In the genomic region with DNA sequence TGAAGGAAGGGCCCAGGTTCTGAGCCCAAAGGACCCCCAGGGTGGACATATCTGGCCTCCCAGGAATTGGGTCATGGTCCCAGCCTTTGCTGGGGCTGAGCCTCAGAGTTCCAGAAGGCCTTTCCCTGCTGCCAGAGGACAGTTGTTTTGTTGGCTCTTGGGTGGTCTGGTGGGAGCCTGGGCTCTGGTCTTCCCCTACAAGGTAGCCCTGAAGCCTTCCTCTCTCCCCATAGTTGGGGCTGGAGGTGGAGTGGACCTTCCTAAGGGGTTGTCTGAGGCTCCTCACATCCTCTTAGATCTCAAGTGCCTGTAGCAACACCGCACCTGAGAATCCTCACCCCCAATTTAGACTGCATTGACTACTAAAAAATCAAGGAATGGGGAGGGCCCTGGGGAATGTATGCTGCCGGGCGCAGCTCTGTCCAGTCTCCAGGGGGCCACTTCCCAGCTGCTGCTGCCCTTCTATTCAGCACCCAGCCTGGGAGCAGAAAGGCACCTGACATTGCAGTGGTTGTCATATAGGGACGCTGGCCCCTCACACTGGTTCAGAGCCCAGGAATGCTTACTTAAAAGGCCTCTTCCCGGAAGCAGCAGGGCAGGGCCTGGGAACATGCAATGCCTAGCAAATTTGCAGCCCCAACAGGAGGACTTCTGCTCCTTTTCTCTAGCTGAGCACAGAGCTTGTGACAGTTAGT, we compare ENCODE assay signal across 1 cellular context.
TF ChIP-seq lines count a peak whose summit lies in the region.

No MANE protein-coding gene starts in this region.

TF ChIP-seq in HepG2, 621 proteins besides CTCF, POLR2A, EP300 and RAD21 (continues in another document):
- TF ChIP-seq, protein P1, sequence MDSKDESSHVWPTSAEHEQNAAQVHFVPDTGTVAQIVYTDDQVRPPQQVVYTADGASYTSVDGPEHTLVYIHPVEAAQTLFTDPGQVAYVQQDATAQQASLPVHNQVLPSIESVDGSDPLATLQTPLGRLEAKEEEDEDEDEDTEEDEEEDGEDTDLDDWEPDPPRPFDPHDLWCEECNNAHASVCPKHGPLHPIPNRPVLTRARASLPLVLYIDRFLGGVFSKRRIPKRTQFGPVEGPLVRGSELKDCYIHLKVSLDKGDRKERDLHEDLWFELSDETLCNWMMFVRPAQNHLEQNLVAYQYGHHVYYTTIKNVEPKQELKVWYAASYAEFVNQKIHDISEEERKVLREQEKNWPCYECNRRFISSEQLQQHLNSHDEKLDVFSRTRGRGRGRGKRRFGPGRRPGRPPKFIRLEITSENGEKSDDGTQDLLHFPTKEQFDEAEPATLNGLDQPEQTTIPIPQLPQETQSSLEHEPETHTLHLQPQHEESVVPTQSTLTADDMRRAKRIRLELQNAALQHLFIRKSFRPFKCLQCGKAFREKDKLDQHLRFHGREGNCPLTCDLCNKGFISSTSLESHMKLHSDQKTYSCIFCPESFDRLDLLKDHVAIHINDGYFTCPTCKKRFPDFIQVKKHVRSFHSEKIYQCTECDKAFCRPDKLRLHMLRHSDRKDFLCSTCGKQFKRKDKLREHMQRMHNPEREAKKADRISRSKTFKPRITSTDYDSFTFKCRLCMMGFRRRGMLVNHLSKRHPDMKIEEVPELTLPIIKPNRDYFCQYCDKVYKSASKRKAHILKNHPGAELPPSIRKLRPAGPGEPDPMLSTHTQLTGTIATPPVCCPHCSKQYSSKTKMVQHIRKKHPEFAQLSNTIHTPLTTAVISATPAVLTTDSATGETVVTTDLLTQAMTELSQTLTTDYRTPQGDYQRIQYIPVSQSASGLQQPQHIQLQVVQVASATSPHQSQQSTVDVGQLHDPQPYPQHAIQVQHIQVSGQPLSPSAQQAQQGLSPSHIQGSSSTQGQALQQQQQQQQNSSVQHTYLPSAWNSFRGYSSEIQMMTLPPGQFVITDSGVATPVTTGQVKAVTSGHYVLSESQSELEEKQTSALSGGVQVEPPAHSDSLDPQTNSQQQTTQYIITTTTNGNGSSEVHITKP (CRISPR knock-in tag; IDR thresholded peaks at IDR 0.05; ENCODE audit: low read depth), result no peak
- TF ChIP-seq ZNF296 (CRISPR knock-in tag; conservative IDR thresholded peaks at IDR 0.05) (no peak), ZNF703 (CRISPR knock-in tag; IDR thresholded peaks at IDR 0.05; ENCODE audit: borderline replicate concordance) (no peak), SP5 (CRISPR knock-in tag; IDR thresholded peaks at IDR 0.05; ENCODE audit: borderline replicate concordance, low read depth) (no peak), SETDB1 (CRISPR knock-in tag; IDR thresholded peaks at IDR 0.05; ENCODE audit: borderline replicate concordance) (no peak), JUN (CRISPR knock-in tag; IDR thresholded peaks at IDR 0.05) (no peak), FOXK2 (IDR thresholded peaks at IDR 0.05) (no peak), MATR3 (CRISPR knock-in tag; IDR thresholded peaks at IDR 0.05) (no peak), ZFYVE20 (CRISPR knock-in tag; IDR thresholded peaks at IDR 0.05; ENCODE audit: borderline replicate concordance, low read depth) (no peak), TBP (CRISPR knock-in tag; IDR thresholded peaks at IDR 0.05) (no peak), DR1 (CRISPR knock-in tag; IDR thresholded peaks at IDR 0.05) (no peak), CENPT (CRISPR knock-in tag; IDR thresholded peaks at IDR 0.05; ENCODE audit: low read depth) (no peak), CBFB (CRISPR knock-in tag; IDR thresholded peaks at IDR 0.05) (no peak), CEBPB (IDR thresholded peaks at IDR 0.05; ENCODE audit: borderline replicate concordance, low read depth, low read length) (no peak), KLF6 (CRISPR knock-in tag; IDR thresholded peaks at IDR 0.05) (no peak), ELF3 (CRISPR knock-in tag; IDR thresholded peaks at IDR 0.05) (0 out of 2 replicates have a peak, but pooled peaks have one; percentile 32), ELF1 (CRISPR knock-in tag; IDR thresholded peaks at IDR 0.05) (peak; percentile 64), ZNF777 (CRISPR knock-in tag; IDR thresholded peaks at IDR 0.05) (no peak), PRPF4 (IDR thresholded peaks at IDR 0.05; ENCODE audit: low read depth, low read length, poor library complexity, severe bottlenecking) (no peak), KDM5B (CRISPR knock-in tag; IDR thresholded peaks at IDR 0.05; ENCODE audit: borderline replicate concordance) (0 out of 2 replicates have a peak, but pooled peaks have one; percentile 19), ZKSCAN8 (CRISPR knock-in tag; IDR thresholded peaks at IDR 0.05; ENCODE audit: borderline replicate concordance) (no peak), LCORL (IDR thresholded peaks at IDR 0.05) (no peak), LCORL (CRISPR knock-in tag; IDR thresholded peaks at IDR 0.05) (0 out of 2 replicates have a peak, but pooled peaks have one; percentile 24), ATF7-NPFF (CRISPR knock-in tag; IDR thresholded peaks at IDR 0.05; ENCODE audit: low read depth) (no peak), ZNF33B (CRISPR knock-in tag; IDR thresholded peaks at IDR 0.05) (no peak), GABPB1 (CRISPR knock-in tag; IDR thresholded peaks at IDR 0.05) (peak; percentile 54; the same call in 1 of the 2 replicates), ZNF446 (CRISPR knock-in tag; IDR thresholded peaks at IDR 0.05) (no peak), ZFX (CRISPR knock-in tag; IDR thresholded peaks at IDR 0.05; ENCODE audit: low read depth) (peak; percentile 36; the same call in 1 of the 2 replicates), NFYC (CRISPR knock-in tag; IDR thresholded peaks at IDR 0.05) (no peak), ESRRA (CRISPR knock-in tag; IDR thresholded peaks at IDR 0.05; ENCODE audit: low read depth) (no peak), CHD4 (IDR thresholded peaks at IDR 0.05; ENCODE audit: borderline replicate concordance, low read length) (no peak), NFIC (IDR thresholded peaks at IDR 0.05; ENCODE audit: low read length) (no peak), TEAD3 (CRISPR knock-in tag; optimal IDR thresholded peaks at IDR 0.05; ENCODE audit: borderline replicate concordance) (peak; percentile 79), MYNN (CRISPR knock-in tag; IDR thresholded peaks at IDR 0.05; ENCODE audit: low read depth) (no peak), ZNF230 (CRISPR knock-in tag; IDR thresholded peaks at IDR 0.05) (no peak), ZNF781 (CRISPR knock-in tag; IDR thresholded peaks at IDR 0.05; ENCODE audit: borderline replicate concordance, not compliant biosample characterization) (no peak), ZNF451 (CRISPR knock-in tag; IDR thresholded peaks at IDR 0.05) (no peak)
- TF ChIP-seq, protein P2, sequence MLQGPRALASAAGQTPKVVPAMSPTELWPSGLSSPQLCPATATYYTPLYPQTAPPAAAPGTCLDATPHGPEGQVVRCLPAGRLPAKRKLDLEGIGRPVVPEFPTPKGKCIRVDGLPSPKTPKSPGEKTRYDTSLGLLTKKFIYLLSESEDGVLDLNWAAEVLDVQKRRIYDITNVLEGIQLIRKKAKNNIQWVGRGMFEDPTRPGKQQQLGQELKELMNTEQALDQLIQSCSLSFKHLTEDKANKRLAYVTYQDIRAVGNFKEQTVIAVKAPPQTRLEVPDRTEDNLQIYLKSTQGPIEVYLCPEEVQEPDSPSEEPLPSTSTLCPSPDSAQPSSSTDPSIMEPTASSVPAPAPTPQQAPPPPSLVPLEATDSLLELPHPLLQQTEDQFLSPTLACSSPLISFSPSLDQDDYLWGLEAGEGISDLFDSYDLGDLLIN (CRISPR knock-in tag; IDR thresholded peaks at IDR 0.05; ENCODE audit: borderline replicate concordance), result no peak
- TF ChIP-seq, protein P3, sequence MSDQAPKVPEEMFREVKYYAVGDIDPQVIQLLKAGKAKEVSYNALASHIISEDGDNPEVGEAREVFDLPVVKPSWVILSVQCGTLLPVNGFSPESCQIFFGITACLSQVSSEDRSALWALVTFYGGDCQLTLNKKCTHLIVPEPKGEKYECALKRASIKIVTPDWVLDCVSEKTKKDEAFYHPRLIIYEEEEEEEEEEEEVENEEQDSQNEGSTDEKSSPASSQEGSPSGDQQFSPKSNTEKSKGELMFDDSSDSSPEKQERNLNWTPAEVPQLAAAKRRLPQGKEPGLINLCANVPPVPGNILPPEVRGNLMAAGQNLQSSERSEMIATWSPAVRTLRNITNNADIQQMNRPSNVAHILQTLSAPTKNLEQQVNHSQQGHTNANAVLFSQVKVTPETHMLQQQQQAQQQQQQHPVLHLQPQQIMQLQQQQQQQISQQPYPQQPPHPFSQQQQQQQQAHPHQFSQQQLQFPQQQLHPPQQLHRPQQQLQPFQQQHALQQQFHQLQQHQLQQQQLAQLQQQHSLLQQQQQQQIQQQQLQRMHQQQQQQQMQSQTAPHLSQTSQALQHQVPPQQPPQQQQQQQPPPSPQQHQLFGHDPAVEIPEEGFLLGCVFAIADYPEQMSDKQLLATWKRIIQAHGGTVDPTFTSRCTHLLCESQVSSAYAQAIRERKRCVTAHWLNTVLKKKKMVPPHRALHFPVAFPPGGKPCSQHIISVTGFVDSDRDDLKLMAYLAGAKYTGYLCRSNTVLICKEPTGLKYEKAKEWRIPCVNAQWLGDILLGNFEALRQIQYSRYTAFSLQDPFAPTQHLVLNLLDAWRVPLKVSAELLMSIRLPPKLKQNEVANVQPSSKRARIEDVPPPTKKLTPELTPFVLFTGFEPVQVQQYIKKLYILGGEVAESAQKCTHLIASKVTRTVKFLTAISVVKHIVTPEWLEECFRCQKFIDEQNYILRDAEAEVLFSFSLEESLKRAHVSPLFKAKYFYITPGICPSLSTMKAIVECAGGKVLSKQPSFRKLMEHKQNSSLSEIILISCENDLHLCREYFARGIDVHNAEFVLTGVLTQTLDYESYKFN (CRISPR knock-in tag; conservative IDR thresholded peaks at IDR 0.05), result 0 out of 2 replicates have a peak, but pooled peaks have one; percentile 21
- TF ChIP-seq, protein P4, sequence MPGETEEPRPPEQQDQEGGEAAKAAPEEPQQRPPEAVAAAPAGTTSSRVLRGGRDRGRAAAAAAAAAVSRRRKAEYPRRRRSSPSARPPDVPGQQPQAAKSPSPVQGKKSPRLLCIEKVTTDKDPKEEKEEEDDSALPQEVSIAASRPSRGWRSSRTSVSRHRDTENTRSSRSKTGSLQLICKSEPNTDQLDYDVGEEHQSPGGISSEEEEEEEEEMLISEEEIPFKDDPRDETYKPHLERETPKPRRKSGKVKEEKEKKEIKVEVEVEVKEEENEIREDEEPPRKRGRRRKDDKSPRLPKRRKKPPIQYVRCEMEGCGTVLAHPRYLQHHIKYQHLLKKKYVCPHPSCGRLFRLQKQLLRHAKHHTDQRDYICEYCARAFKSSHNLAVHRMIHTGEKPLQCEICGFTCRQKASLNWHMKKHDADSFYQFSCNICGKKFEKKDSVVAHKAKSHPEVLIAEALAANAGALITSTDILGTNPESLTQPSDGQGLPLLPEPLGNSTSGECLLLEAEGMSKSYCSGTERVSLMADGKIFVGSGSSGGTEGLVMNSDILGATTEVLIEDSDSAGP (CRISPR knock-in tag; IDR thresholded peaks at IDR 0.05; ENCODE audit: borderline replicate concordance), result no peak; the same call in 1 of the 2 replicates
- TF ChIP-seq, protein P5, sequence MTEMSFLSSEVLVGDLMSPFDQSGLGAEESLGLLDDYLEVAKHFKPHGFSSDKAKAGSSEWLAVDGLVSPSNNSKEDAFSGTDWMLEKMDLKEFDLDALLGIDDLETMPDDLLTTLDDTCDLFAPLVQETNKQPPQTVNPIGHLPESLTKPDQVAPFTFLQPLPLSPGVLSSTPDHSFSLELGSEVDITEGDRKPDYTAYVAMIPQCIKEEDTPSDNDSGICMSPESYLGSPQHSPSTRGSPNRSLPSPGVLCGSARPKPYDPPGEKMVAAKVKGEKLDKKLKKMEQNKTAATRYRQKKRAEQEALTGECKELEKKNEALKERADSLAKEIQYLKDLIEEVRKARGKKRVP (CRISPR knock-in tag; IDR thresholded peaks at IDR 0.05), result no peak
- TF ChIP-seq, protein P6, sequence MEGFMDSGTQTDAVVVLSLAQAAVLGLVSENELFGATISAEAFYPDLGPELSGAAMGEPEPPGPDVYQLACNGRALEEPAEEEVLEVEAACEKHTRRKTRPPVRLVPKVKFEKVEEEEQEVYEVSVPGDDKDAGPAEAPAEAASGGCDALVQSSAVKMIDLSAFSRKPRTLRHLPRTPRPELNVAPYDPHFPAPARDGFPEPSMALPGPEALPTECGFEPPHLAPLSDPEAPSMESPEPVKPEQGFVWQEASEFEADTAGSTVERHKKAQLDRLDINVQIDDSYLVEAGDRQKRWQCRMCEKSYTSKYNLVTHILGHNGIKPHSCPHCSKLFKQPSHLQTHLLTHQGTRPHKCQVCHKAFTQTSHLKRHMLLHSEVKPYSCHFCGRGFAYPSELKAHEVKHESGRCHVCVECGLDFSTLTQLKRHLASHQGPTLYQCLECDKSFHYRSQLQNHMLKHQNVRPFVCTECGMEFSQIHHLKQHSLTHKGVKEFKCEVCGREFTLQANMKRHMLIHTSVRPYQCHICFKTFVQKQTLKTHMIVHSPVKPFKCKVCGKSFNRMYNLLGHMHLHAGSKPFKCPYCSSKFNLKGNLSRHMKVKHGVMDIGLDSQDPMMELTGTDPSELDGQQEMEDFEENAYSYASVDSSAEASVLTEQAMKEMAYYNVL (CRISPR knock-in tag; IDR thresholded peaks at IDR 0.05; ENCODE audit: borderline replicate concordance), result no peak
- TF ChIP-seq, protein P7, sequence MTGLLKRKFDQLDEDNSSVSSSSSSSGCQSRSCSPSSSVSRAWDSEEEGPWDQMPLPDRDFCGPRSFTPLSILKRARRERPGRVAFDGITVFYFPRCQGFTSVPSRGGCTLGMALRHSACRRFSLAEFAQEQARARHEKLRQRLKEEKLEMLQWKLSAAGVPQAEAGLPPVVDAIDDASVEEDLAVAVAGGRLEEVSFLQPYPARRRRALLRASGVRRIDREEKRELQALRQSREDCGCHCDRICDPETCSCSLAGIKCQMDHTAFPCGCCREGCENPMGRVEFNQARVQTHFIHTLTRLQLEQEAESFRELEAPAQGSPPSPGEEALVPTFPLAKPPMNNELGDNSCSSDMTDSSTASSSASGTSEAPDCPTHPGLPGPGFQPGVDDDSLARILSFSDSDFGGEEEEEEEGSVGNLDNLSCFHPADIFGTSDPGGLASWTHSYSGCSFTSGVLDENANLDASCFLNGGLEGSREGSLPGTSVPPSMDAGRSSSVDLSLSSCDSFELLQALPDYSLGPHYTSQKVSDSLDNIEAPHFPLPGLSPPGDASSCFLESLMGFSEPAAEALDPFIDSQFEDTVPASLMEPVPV (CRISPR knock-in tag; IDR thresholded peaks at IDR 0.05), result no peak
- TF ChIP-seq, protein P8, sequence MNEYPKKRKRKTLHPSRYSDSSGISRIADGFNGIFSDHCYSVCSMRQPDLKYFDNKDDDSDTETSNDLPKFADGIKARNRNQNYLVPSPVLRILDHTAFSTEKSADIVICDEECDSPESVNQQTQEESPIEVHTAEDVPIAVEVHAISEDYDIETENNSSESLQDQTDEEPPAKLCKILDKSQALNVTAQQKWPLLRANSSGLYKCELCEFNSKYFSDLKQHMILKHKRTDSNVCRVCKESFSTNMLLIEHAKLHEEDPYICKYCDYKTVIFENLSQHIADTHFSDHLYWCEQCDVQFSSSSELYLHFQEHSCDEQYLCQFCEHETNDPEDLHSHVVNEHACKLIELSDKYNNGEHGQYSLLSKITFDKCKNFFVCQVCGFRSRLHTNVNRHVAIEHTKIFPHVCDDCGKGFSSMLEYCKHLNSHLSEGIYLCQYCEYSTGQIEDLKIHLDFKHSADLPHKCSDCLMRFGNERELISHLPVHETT (CRISPR knock-in tag; conservative IDR thresholded peaks at IDR 0.05), result no peak
- TF ChIP-seq, protein P9, sequence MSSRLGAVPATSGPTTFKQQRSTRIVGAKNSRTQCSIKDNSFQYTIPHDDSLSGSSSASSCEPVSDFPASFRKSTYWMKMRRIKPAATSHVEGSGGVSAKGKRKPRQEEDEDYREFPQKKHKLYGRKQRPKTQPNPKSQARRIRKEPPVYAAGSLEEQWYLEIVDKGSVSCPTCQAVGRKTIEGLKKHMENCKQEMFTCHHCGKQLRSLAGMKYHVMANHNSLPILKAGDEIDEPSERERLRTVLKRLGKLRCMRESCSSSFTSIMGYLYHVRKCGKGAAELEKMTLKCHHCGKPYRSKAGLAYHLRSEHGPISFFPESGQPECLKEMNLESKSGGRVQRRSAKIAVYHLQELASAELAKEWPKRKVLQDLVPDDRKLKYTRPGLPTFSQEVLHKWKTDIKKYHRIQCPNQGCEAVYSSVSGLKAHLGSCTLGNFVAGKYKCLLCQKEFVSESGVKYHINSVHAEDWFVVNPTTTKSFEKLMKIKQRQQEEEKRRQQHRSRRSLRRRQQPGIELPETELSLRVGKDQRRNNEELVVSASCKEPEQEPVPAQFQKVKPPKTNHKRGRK (CRISPR knock-in tag; IDR thresholded peaks at IDR 0.05), result no peak
